8 cellular contexts compared by ENCODE assay signal in genomic region chr10:5976689-5977470, GRCh38. TPM values are rescaled to one million over a fixed set of nuclear protein-coding genes. Genes with fewer than 3 reads are reported as not detected.
DNase-seq lines count a peak whose midpoint lies in the region; ATAC-seq and TF ChIP-seq lines count a peak whose summit lies in the region.

No MANE protein-coding gene starts in this region.

- DNase-seq in Daoy (ENCODE audit: low read depth): peak; percentile 44
- DNase-seq in KG1 (lab: John Stamatoyannopoulos, UW): peak; percentile 18
- DNase-seq in activated CD8-positive, alpha-beta T cell treated with anti-CD3 and anti-CD28 coated beads for 36 hours: peak; percentile 69
- peak; percentile 83 for DNase-seq in endodermal cell
- DNase-seq in stimulated activated naive CD8-positive, alpha-beta T cell treated with anti-CD3 and anti-CD28 coated beads, Interleukin-15, amount 100 ng/mL, for 72 hours: peak in 1 of 2 donors; percentile 35
- DNase-seq in NCI-H2171 (lab: John Stamatoyannopoulos, UW): no peak

- peaks cover 7% of the 10 kb centered on the region for H3K27me3 Mint-ChIP-seq in activated CD8-positive, alpha-beta T cell treated with anti-CD3 and anti-CD28 coated beads for 36 hours
- H3K27me3 Mint-ChIP-seq in endodermal cell (ENCODE audit: insufficient read depth): peaks cover 59% of the 10 kb centered on the region
- H3K27me3 Mint-ChIP-seq in stimulated activated naive CD8-positive, alpha-beta T cell treated with anti-CD3 and anti-CD28 coated beads, Interleukin-15, amount 100 ng/mL, for 72 hours: peaks cover 10% of the 10 kb centered on the region

- CTCF ChIA-PET in activated CD8-positive, alpha-beta T cell treated with anti-CD3 and anti-CD28 coated beads for 36 hours (lab: Charles Lee): interaction anchor here (0.9 to 1.7 kb wide), 6 partner anchors 11 to 110 kb away, joined by 3 to 10 read pairs (median 4); partner anchors contain the start of genes ANKRD16 and FBH1

- peak overlapping the region; percentile 83 for H3K4me3 ChIP-seq in endodermal cell (ENCODE audit: low read length)
- peak overlapping the region; percentile 91 for H3K4me3 ChIP-seq in mononuclear cell (ENCODE audit: low read length)

- H3K36me3 Mint-ChIP-seq in activated CD8-positive, alpha-beta T cell treated with anti-CD3 and anti-CD28 coated beads for 36 hours (ENCODE audit: low read depth): peaks cover 10% of the 10 kb centered on the region
- H3K36me3 Mint-ChIP-seq in endodermal cell (ENCODE audit: low read depth): no peaks in the 10 kb centered on the region

- H3K4me3 Mint-ChIP-seq in activated CD8-positive, alpha-beta T cell treated with anti-CD3 and anti-CD28 coated beads for 36 hours: peak overlapping the region; percentile 95
- peak overlapping the region; percentile 63 for H3K4me3 Mint-ChIP-seq in endodermal cell
- peak overlapping the region; percentile 89 to 98 for H3K4me3 Mint-ChIP-seq in stimulated activated naive CD8-positive, alpha-beta T cell treated with anti-CD3 and anti-CD28 coated beads, Interleukin-15, amount 100 ng/mL, for 72 hours

- H3K9ac ChIP-seq in endodermal cell (ENCODE audit: extremely low read depth, low read length, poor library complexity, severe bottlenecking): no peak overlapping the region

- POLR2A ChIA-PET in activated CD8-positive, alpha-beta T cell treated with anti-CD3 and anti-CD28 coated beads for 36 hours (lab: Charles Lee): interaction anchor here (0.7 to 3.4 kb wide), 24 partner anchors 11 to 226 kb away, joined by 3 to 21 read pairs (median 4); partner anchors contain the start of genes GDI2, IL2RA and PFKFB3

- H3K27ac ChIP-seq in endodermal cell (ENCODE audit: low read depth, low read length): no peak overlapping the region

- H3K4me1 ChIP-seq in endodermal cell (ENCODE audit: control insufficient read depth, insufficient read depth, low read length): no peaks in the 10 kb centered on the region
- peaks cover 26% of the 10 kb centered on the region for H3K4me1 ChIP-seq in mononuclear cell (ENCODE audit: insufficient read depth, low read length)

- H3K36me3 ChIP-seq in endodermal cell (ENCODE audit: control insufficient read depth, insufficient read depth, low read length): no peaks in the 10 kb centered on the region

- intact Hi-C loops in activated CD8-positive, alpha-beta T cell treated with anti-CD3 and anti-CD28 coated beads for 36 hours (cut with micrococcal nuclease): loop anchor here (5.0 to 10.0 kb wide), 2 partner anchors 70 to 162 kb away; partner anchors contain the start of gene GDI2

- no peak for TF ChIP-seq CTCF in activated CD8-positive, alpha-beta T cell treated with anti-CD3 and anti-CD28 coated beads for 36 hours (IDR thresholded peaks at IDR 0.05)
- no peak for TF ChIP-seq CTCF in endodermal cell (conservative IDR thresholded peaks at IDR 0.05)

- 1% methylated on average over 19 to 77 of the region's 77 CpGs for WGBS in endodermal cell (ENCODE audit: insufficient coverage in 1 of 2, insufficient read length in 1 of 2), 2 experiments

- peaks cover 34% of the 10 kb centered on the region for H3K4me1 Mint-ChIP-seq in activated CD8-positive, alpha-beta T cell treated with anti-CD3 and anti-CD28 coated beads for 36 hours (ENCODE audit: low read depth)
- peaks cover 5% of the 10 kb centered on the region for H3K4me1 Mint-ChIP-seq in endodermal cell
- peaks cover 44% of the 10 kb centered on the region for H3K4me1 Mint-ChIP-seq in stimulated activated naive CD8-positive, alpha-beta T cell treated with anti-CD3 and anti-CD28 coated beads, Interleukin-15, amount 100 ng/mL, for 72 hours

- H3K9me3 ChIP-seq in endodermal cell (ENCODE audit: control insufficient read depth, low read length) (no peaks in the 10 kb centered on the region), mononuclear cell (ENCODE audit: low read depth, low read length) (no peaks in the 10 kb centered on the region)

- peak overlapping the region; percentile 97 for H3K27ac Mint-ChIP-seq in activated CD8-positive, alpha-beta T cell treated with anti-CD3 and anti-CD28 coated beads for 36 hours
- H3K27ac Mint-ChIP-seq in endodermal cell: peak overlapping the region; percentile 4
- peak overlapping the region; percentile 92 to 94 for H3K27ac Mint-ChIP-seq in stimulated activated naive CD8-positive, alpha-beta T cell treated with anti-CD3 and anti-CD28 coated beads, Interleukin-15, amount 100 ng/mL, for 72 hours

- ATAC-seq in GM21576 (IDR thresholded peaks at IDR 0.05; ENCODE audit: unreplicated experiment): peak; percentile 11
- peak; percentile 7 for ATAC-seq in activated CD8-positive, alpha-beta T cell treated with anti-CD3 and anti-CD28 coated beads for 36 hours
- ATAC-seq in stimulated activated naive CD8-positive, alpha-beta T cell treated with anti-CD3 and anti-CD28 coated beads, Interleukin-15, amount 100 ng/mL, for 72 hours: peak; percentile 21

- peaks cover 55% of the 10 kb centered on the region for H3K27me3 ChIP-seq in endodermal cell (ENCODE audit: control insufficient read depth, insufficient read depth, low read length, poor library complexity, severe bottlenecking)
- H3K27me3 ChIP-seq in mononuclear cell (ENCODE audit: insufficient read depth, low read length): no peaks in the 10 kb centered on the region

- no peaks in the 10 kb centered on the region for H3K9me3 Mint-ChIP-seq in activated CD8-positive, alpha-beta T cell treated with anti-CD3 and anti-CD28 coated beads for 36 hours
- no peaks in the 10 kb centered on the region for H3K9me3 Mint-ChIP-seq in endodermal cell
- no peaks in the 10 kb centered on the region for H3K9me3 Mint-ChIP-seq in stimulated activated naive CD8-positive, alpha-beta T cell treated with anti-CD3 and anti-CD28 coated beads, Interleukin-15, amount 100 ng/mL, for 72 hours

RNA-seq across cellular contexts. Expression of gene IL15RA, which starts 0.5 kb away (rescaled TPM):
- total RNA-seq in Daoy (2014; rRNA removed; shearing (Covaris generic)): 6.4 and 8.3 TPM in 2 replicates
- total RNA-seq in activated CD8-positive, alpha-beta T cell treated with anti-CD3 and anti-CD28 coated beads for 36 hours: 10 to 100 TPM; 23.5 to 25.1 TPM
- total RNA-seq in endodermal cell (under 1 TPM; 0.35 to 0.37 TPM), mononuclear cell (5.1 TPM)
- polyA plus RNA-seq in endodermal cell (2013, experiment 1 of 2): not detected
- not detected for polyA plus RNA-seq in endodermal cell (2013, experiment 2 of 2)

Comparison
In these comparisons a context has a peak if more than half of its experiments do, and no peak if none do; other contexts are left out.
1. H3K27ac Mint-ChIP-seq: peak in every context shown above with its lines; median percentile 97 in activated CD8-positive, alpha-beta T cell treated with anti-CD3 and anti-CD28 coated beads for 36 hours; 93 in stimulated activated naive CD8-positive, alpha-beta T cell treated with anti-CD3 and anti-CD28 coated beads, Interleukin-15, amount 100 ng/mL, for 72 hours; 4 in endodermal cell.